Comparison of ENCODE assay signal across 8 cellular contexts in genomic region chr17:41836550-41837196, GRCh38. TPM values are rescaled to one million over a fixed set of nuclear protein-coding genes. Genes with fewer than 3 reads are reported as not detected.
DNase-seq lines count a peak whose midpoint lies in the region; ATAC-seq and TF ChIP-seq lines count a peak whose summit lies in the region.

No MANE protein-coding gene starts in this region.

- H3K27me3 Mint-ChIP-seq in T-helper 17 cell: no peaks in the 10 kb centered on the region

- H3K4me1 Mint-ChIP-seq in T-helper 17 cell: peaks cover 11% of the 10 kb centered on the region

- TF ChIP-seq CTCF in GM12875 (IDR thresholded peaks at IDR 0.05; ENCODE audit: borderline replicate concordance, insufficient read depth, low read depth, low read length) (no peak), fibroblast of villous mesenchyme (IDR thresholded peaks at IDR 0.05; ENCODE audit: insufficient read depth, low read depth, low read length) (no peak)

- peak; percentile 7 for ATAC-seq in T-helper 17 cell
- no peak for ATAC-seq in HG02870 (IDR thresholded peaks at IDR 0.05; ENCODE audit: unreplicated experiment)
- ATAC-seq in HG03469 (IDR thresholded peaks at IDR 0.05; ENCODE audit: unreplicated experiment): no peak

- no peaks in the 10 kb centered on the region for H3K36me3 Mint-ChIP-seq in T-helper 17 cell (ENCODE audit: low read depth)

- in situ Hi-C loops in ACHN (cut with HindIII; ENCODE audit: low pct_ligation_motif_present, low pct_unique_long_range_greater_than_20kb, low sequenced_read_pairs): no loop called here

- H3K4me3 ChIP-seq in GM12875 (ENCODE audit: low read depth, low read length) (peak overlapping the region; percentile 72), fibroblast of villous mesenchyme (ENCODE audit: low read depth, low read length) (peak overlapping the region; percentile 78), skeletal muscle cell (ENCODE audit: low read depth, low read length) (peak overlapping the region; percentile 82)

- H3K9me3 ChIP-seq in T-helper 17 cell (ENCODE audit: control insufficient read depth, low read length, poor library complexity, severe bottlenecking): no peaks in the 10 kb centered on the region

- peak overlapping the region; percentile 89 for H3K4me3 Mint-ChIP-seq in T-helper 17 cell

- H3K27ac Mint-ChIP-seq in T-helper 17 cell: no peak overlapping the region

- DNase-seq in T-helper 17 cell: no peak
- DNase-seq in fibroblast of villous mesenchyme (ENCODE audit: low read depth): peak; percentile 5
- no peak for DNase-seq in skeletal muscle cell (ENCODE audit: low read depth)
- no peak for DNase-seq in ACHN
- DNase-seq in activated CD4-positive, alpha-beta T cell treated with anti-CD3 and anti-CD28 coated beads for 1 hour: no peak

RNA-seq across cellular contexts. Expression of gene NT5C3B, which starts 0.6 kb away (rescaled TPM):
- total RNA-seq in T-helper 17 cell (10 to 100 TPM; 23.1 to 28.9 TPM), fibroblast of villous mesenchyme (58.7 and 60.6 TPM in 2 replicates)

RNA-seq across cellular contexts. Expression of gene KLHL10, which starts 1.0 kb away (rescaled TPM):
- total RNA-seq in T-helper 17 cell: not detected
- total RNA-seq in fibroblast of villous mesenchyme: under 0.01 TPM in 2 replicates

RNA-seq across cellular contexts. Expression of gene FKBP10, which starts 23.9 kb away (rescaled TPM):
- not detected for total RNA-seq in T-helper 17 cell
- total RNA-seq in fibroblast of villous mesenchyme: 191 and 228 TPM in 2 replicates

RNA-seq across cellular contexts. Expression of gene P3H4, which starts 24.9 kb away (rescaled TPM):
- total RNA-seq in T-helper 17 cell: 1 to 10 TPM; 1.7 to 2.0 TPM
- total RNA-seq in fibroblast of villous mesenchyme: 88.1 and 92.4 TPM in 2 replicates

RNA-seq across cellular contexts. Expression of gene KLHL11, which starts 28.6 kb away (rescaled TPM):
- 10 to 100 TPM; 17.7 to 31.6 TPM for total RNA-seq in T-helper 17 cell
- total RNA-seq in fibroblast of villous mesenchyme: 30.6 and 37.6 TPM in 2 replicates

Comparison
In these comparisons a context has a peak if more than half of its experiments do, and no peak if none do; other contexts are left out.
1. RNA of gene FKBP10, which starts 23.9 kb away (total RNA-seq): 191 to 228 TPM in fibroblast of villous mesenchyme; not detected in T-helper 17 cell; every median in the first group is over 100 times any median in the second.
2. Peak in every context shown above with its lines, with median percentiles within 50 percentile points of each other: H3K4me3 ChIP-seq.